Comparison of ENCODE assay signal across 22 cellular contexts in the genomic region with DNA sequence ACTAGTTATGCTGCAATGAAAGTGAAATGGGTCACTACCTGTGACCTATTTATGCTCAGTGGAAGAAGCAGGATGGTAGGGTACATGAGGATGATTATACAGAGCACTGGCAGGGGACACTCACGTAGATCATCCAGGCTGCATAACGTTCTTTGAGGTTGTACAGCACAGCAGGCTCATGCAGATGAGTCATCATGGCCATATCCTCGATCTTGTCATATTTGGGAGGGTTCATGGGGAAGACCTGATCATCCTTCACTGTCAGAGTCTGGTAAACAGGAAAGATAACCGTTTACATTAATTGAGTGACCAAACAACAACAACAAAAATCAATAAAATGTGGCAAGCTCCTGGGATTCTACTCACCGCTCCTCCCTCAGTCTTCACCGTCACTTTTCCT. TPM values are rescaled to one million over a fixed set of nuclear protein-coding genes. Genes with fewer than 3 reads are reported as not detected.
"Had no signal": no experiment of that assay in that cellular context is flagged by ENCODE, and none has a peak within 500 bp of the region (broad histone marks: within the 10 kb centered on the region; RNA-seq: fewer than 3 reads in every experiment).

No MANE protein-coding gene starts in this region.

- H3K4me1 ChIP-seq: lower lobe of right lung, prostate gland, suprapubic skin, upper lobe of left lung had no signal

- H3K9me3 ChIP-seq: lower lobe of right lung, prostate gland, suprapubic skin, upper lobe of left lung had no signal

- H3K4me3 ChIP-seq: lower lobe of right lung, prostate gland, suprapubic skin, upper lobe of left lung had no signal

- H3K36me3 ChIP-seq: lower lobe of right lung, prostate gland, suprapubic skin, upper lobe of left lung had no signal

- H3K36me3 Mint-ChIP-seq: immature natural killer cell, naive B cell had no signal

- H3K27ac Mint-ChIP-seq: activated CD8-positive, alpha-beta T cell treated with anti-CD3 and anti-CD28 coated beads, Interleukin-2, amount 10 ng/mL, durations not matched to agents 7 days and 5 days; activated naive CD8-positive, alpha-beta T cell treated with anti-CD3 and anti-CD28 coated beads, Interleukin-2, amount 50 U/mL, for 24 hours; immature natural killer cell; naive B cell had no signal

- H3K9me3 Mint-ChIP-seq: central memory CD8-positive, alpha-beta T cell had no signal

- H3K27ac ChIP-seq: lower lobe of right lung, prostate gland, suprapubic skin, upper lobe of left lung had no signal

- ATAC-seq: activated CD8-positive, alpha-beta T cell treated with anti-CD3 and anti-CD28 coated beads, Interleukin-2, amount 10 ng/mL, durations not matched to agents 7 days and 5 days; activated naive CD8-positive, alpha-beta T cell treated with anti-CD3 and anti-CD28 coated beads, Interleukin-2, amount 50 U/mL, for 24 hours; left cardiac atrium; lower lobe of right lung; sciatic nerve; stimulated activated naive CD8-positive, alpha-beta T cell treated with anti-CD3 and anti-CD28 coated beads, Interleukin-15, Interleukin-2, amounts not matched to agents 100 U/mL and 50 U/mL, for 24 hours had no signal

- DNase-seq: activated CD4-positive, alpha-beta T cell treated with anti-CD3 and anti-CD28 coated beads for 4 hours; activated CD8-positive, alpha-beta memory T cell treated with anti-CD3 and anti-CD28 coated beads, Interleukin-2, amount 50 U/mL, for 48 hours; activated CD8-positive, alpha-beta T cell treated with anti-CD3 and anti-CD28 coated beads, Interleukin-2, amount 10 ng/mL, durations not matched to agents 7 days and 5 days; activated naive CD4-positive, alpha-beta T cell treated with Interleukin-2 at 50 U/mL for 16 hours; activated naive CD8-positive, alpha-beta T cell treated with anti-CD3 and anti-CD28 coated beads, Interleukin-2, amount 50 U/mL, for 24 hours; effector memory CD4-positive, alpha-beta T cell; glutamatergic neuron; immature natural killer cell; left cardiac atrium; lower lobe of right lung; midbrain; naive B cell; occipital lobe; stimulated activated CD4-positive, alpha-beta T cell treated with anti-CD3 and anti-CD28 coated beads, Interleukin-2, amount 100 ng/mL, for 48 hours; stimulated activated naive CD8-positive, alpha-beta T cell treated with anti-CD3 and anti-CD28 coated beads, Interleukin-15, Interleukin-2, amounts not matched to agents 100 U/mL and 50 U/mL, for 24 hours; T-helper 9 cell; upper lobe of left lung had no signal

- H3K4me1 Mint-ChIP-seq: activated naive CD8-positive, alpha-beta T cell treated with anti-CD3 and anti-CD28 coated beads, Interleukin-2, amount 50 U/mL, for 24 hours; central memory CD8-positive, alpha-beta T cell; immature natural killer cell; naive B cell had no signal

- H3K27me3 ChIP-seq: upper lobe of left lung had no signal

- H3K4me3 Mint-ChIP-seq: activated CD8-positive, alpha-beta T cell treated with anti-CD3 and anti-CD28 coated beads, Interleukin-2, amount 10 ng/mL, durations not matched to agents 7 days and 5 days; activated naive CD8-positive, alpha-beta T cell treated with anti-CD3 and anti-CD28 coated beads, Interleukin-2, amount 50 U/mL, for 24 hours; central memory CD8-positive, alpha-beta T cell; immature natural killer cell; naive B cell had no signal

RNA-seq across cellular contexts. Expression of a gene that starts 2.1 kb away (rescaled TPM):
- total RNA-seq: activated CD8-positive, alpha-beta T cell treated with anti-CD3 and anti-CD28 coated beads, Interleukin-2, amount 10 ng/mL, durations not matched to agents 7 days and 5 days; epithelial cell of proximal tubule; left cardiac atrium; sciatic nerve; suprapubic skin had no signal
- polyA plus RNA-seq: immature natural killer cell had no signal

RNA-seq across cellular contexts. Expression of a gene that starts 29.0 kb away (rescaled TPM):
- total RNA-seq: activated CD8-positive, alpha-beta T cell treated with anti-CD3 and anti-CD28 coated beads, Interleukin-2, amount 10 ng/mL, durations not matched to agents 7 days and 5 days; epithelial cell of proximal tubule; left cardiac atrium; lower lobe of right lung; occipital lobe; sciatic nerve; suprapubic skin had no signal
- polyA plus RNA-seq: immature natural killer cell had no signal
